Comparison of ENCODE assay signal across 13 cellular contexts in the genomic region with DNA sequence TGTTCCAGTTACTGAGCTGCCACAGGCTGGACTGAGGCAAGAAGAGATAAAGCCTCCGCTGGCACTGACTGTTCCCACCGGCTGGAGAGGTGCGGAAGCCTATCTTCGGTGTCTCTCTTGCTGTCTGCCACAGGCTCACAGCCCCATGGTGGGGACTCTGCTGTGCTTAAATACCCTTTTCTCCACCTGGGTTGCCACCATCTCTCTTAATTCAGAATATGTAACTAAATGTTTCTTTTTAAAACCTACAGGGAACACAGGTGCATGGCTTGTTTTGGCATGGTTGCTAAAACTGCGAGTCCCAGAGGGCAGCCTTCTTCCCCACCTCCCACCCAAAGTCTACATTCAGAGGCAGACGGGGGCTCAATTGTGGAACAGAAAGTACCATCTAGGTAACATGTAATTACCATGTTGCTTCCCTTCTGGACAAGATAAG. TPM values are rescaled to one million over a fixed set of nuclear protein-coding genes. Genes with fewer than 3 reads are reported as not detected.
DNase-seq lines count a peak whose midpoint lies in the region; ATAC-seq and TF ChIP-seq lines count a peak whose summit lies in the region.
"Had no signal": no experiment of that assay in that cellular context is flagged by ENCODE, and none has a peak within 500 bp of the region (broad histone marks: within the 10 kb centered on the region; RNA-seq: fewer than 3 reads in every experiment).

No MANE protein-coding gene starts in this region.

- intact Hi-C loops in Right ventricle myocardium inferior (cut with DNase I) (no loop called here), cardiac septum (cut with DNase I) (no loop called here), thyroid gland (cut with DNase I) (no loop called here)
- intact Hi-C loops in CD4-positive, alpha-beta memory T cell (cut with micrococcal nuclease): no loop called here

- H3K27ac ChIP-seq in GM23338 (ENCODE audit: low read depth): no peak overlapping the region
- peak overlapping the region; percentile 77 for H3K27ac ChIP-seq in thymus (ENCODE audit: low read depth)
- no peak overlapping the region for H3K27ac ChIP-seq in CD4-positive, alpha-beta memory T cell (ENCODE audit: low read depth, low read length)
- no peak overlapping the region for H3K27ac ChIP-seq in thyroid gland
- H3K27ac ChIP-seq: cardiac muscle cell, tibial artery had no signal

- TF ChIP-seq POLR2A in thyroid gland (IDR thresholded peaks at IDR 0.05): no peak

- no peak overlapping the region for H2AFZ ChIP-seq in GM23338

- CTCF ChIA-PET in CD4-positive, alpha-beta memory T cell (lab: Charles Lee; ENCODE audit: partially characterized antibody): no interaction called here

- TF ChIP-seq CTCF in GM23338 (conservative IDR thresholded peaks at IDR 0.05; ENCODE audit: low read depth in 2 of 2): no peak
- TF ChIP-seq CTCF in thyroid gland (IDR thresholded peaks at IDR 0.05): no peak

- no peak overlapping the region for H3K4me2 ChIP-seq in GM23338

- H3K36me3 ChIP-seq in GM23338 (ENCODE audit: insufficient read depth) (no peaks in the 10 kb centered on the region), thymus (ENCODE audit: control insufficient read depth, insufficient read depth) (no peaks in the 10 kb centered on the region), thyroid gland (no peaks in the 10 kb centered on the region)
- H3K36me3 ChIP-seq in CD4-positive, alpha-beta memory T cell (ENCODE audit: insufficient read depth, low read length): no peaks in the 10 kb centered on the region
- H3K36me3 ChIP-seq: cardiac muscle cell, tibial artery had no signal

- peak; percentile 71 for ATAC-seq in Right ventricle myocardium inferior
- peak; percentile 41; the same call in 2 of the 3 replicates for ATAC-seq in GM23338
- ATAC-seq in HG03520 (IDR thresholded peaks at IDR 0.05; ENCODE audit: unreplicated experiment): peak; percentile 51
- ATAC-seq: activated T-cell treated with anti-CD3 and anti-CD28 coated beads, Interleukin-2, amount 50 U/mL, for 72 hours had no signal

- H3K9me3 Mint-ChIP-seq in GM23338: peaks cover 15% of the 10 kb centered on the region; the same call in 2 of the 3 replicates
- peaks cover 0 to 3% (median 0%) of the 10 kb centered on the region in 8 donors for H3K9me3 Mint-ChIP-seq in CD4-positive, alpha-beta memory T cell
- H3K9me3 Mint-ChIP-seq: activated T-cell treated with anti-CD3 and anti-CD28 coated beads, Interleukin-2, amount 50 U/mL, for 72 hours had no signal

- H4K20me1 ChIP-seq in GM23338 (replicated peaks; ENCODE audit: insufficient read depth): no peaks in the 10 kb centered on the region

- H3K27me3 ChIP-seq in GM23338 (ENCODE audit: insufficient read depth): no peaks in the 10 kb centered on the region
- H3K27me3 ChIP-seq in thymus (ENCODE audit: control insufficient read depth, insufficient read depth): no peaks in the 10 kb centered on the region
- no peaks in the 10 kb centered on the region for H3K27me3 ChIP-seq in CD4-positive, alpha-beta memory T cell (ENCODE audit: insufficient read depth, low read length)
- H3K27me3 ChIP-seq in thyroid gland: no peaks in the 10 kb centered on the region
- H3K27me3 ChIP-seq: cardiac muscle cell, tibial artery had no signal

- H3K9me3 ChIP-seq in thymus (ENCODE audit: control insufficient read depth) (no peaks in the 10 kb centered on the region), thyroid gland (no peaks in the 10 kb centered on the region)
- no peaks in the 10 kb centered on the region for H3K9me3 ChIP-seq in CD4-positive, alpha-beta memory T cell (ENCODE audit: control insufficient read depth in 1 of 2, low read length in 2 of 2)
- H3K9me3 ChIP-seq: tibial artery had no signal

- H3K4me3 ChIP-seq in GM23338: no peak overlapping the region
- no peak overlapping the region for H3K4me3 ChIP-seq in thymus (ENCODE audit: low read length)
- no peak overlapping the region for H3K4me3 ChIP-seq in CD4-positive, alpha-beta memory T cell (ENCODE audit: low read length in 2 of 2)
- no peak overlapping the region for H3K4me3 ChIP-seq in thyroid gland (replicated peaks in 1 of 3)
- H3K4me3 ChIP-seq: cardiac muscle cell, tibial artery had no signal

- no peak overlapping the region for H3K27ac Mint-ChIP-seq in GM23338
- no peak overlapping the region for H3K27ac Mint-ChIP-seq in CD4-positive, alpha-beta memory T cell
- H3K27ac Mint-ChIP-seq: activated T-cell treated with anti-CD3 and anti-CD28 coated beads, Interleukin-2, amount 50 U/mL, for 72 hours had no signal

- H3K4me3 Mint-ChIP-seq in GM23338: no peak overlapping the region
- H3K4me3 Mint-ChIP-seq in CD4-positive, alpha-beta memory T cell: no peak overlapping the region
- H3K4me3 Mint-ChIP-seq: activated T-cell treated with anti-CD3 and anti-CD28 coated beads, Interleukin-2, amount 50 U/mL, for 72 hours had no signal

- H3K9me2 ChIP-seq in GM23338 (ENCODE audit: insufficient read depth): no peaks in the 10 kb centered on the region

- H3K4me1 Mint-ChIP-seq in GM23338: peaks cover 6% of the 10 kb centered on the region; the same call in 2 of the 3 replicates
- H3K4me1 Mint-ChIP-seq in CD4-positive, alpha-beta memory T cell: peaks cover 0 to 7% (median 6%) of the 10 kb centered on the region in 4 donors

- whole genome bisulfite sequencing in thymus: 70% methylated on average over 6 of the region's 6 CpGs
- WGBS in thyroid gland, 2 donors: 76 to 83% methylated on average over 6 of the region's 6 CpGs

- H3F3A ChIP-seq in GM23338 (replicated peaks; ENCODE audit: low read depth): no peaks in the 10 kb centered on the region

- H3K27me3 Mint-ChIP-seq in GM23338 (ENCODE audit: insufficient read depth, low read depth, poor library complexity): peaks cover 4% of the 10 kb centered on the region
- H3K27me3 Mint-ChIP-seq in CD4-positive, alpha-beta memory T cell: peaks cover 0 to 2% of the 10 kb centered on the region in 2 donors

- H3K4me1 ChIP-seq in GM23338 (ENCODE audit: insufficient read depth): no peaks in the 10 kb centered on the region
- peaks cover 32% of the 10 kb centered on the region for H3K4me1 ChIP-seq in thymus (ENCODE audit: control insufficient read depth, insufficient read depth, low read length)
- no peaks in the 10 kb centered on the region for H3K4me1 ChIP-seq in CD4-positive, alpha-beta memory T cell (ENCODE audit: insufficient read depth, low read length)
- H3K4me1 ChIP-seq in thyroid gland: no peaks in the 10 kb centered on the region
- H3K4me1 ChIP-seq: tibial artery had no signal

- no peaks in the 10 kb centered on the region for H3K79me2 ChIP-seq in GM23338 (replicated peaks; ENCODE audit: insufficient read depth)

- peaks cover 11% of the 10 kb centered on the region; the same call in 2 of the 3 replicates for H3K36me3 Mint-ChIP-seq in GM23338 (ENCODE audit: low read depth)
- no peaks in the 10 kb centered on the region for H3K36me3 Mint-ChIP-seq in CD4-positive, alpha-beta memory T cell

- DNase-seq in Right ventricle myocardium inferior (ENCODE audit: missing footprints) (no peak), cardiac septum (ENCODE audit: low spot score) (no peak), GM23338 (ENCODE audit: low spot score) (no peak), thyroid gland (no peak)
- no peak for DNase-seq in CD4-positive, alpha-beta memory T cell
- no peak for DNase-seq in stimulated activated CD8-positive, alpha-beta memory T cell treated with anti-CD3 and anti-CD28 coated beads, Interleukin-4, amount 100 ng/mL, for 48 hours
- DNase-seq: activated T-cell treated with anti-CD3 and anti-CD28 coated beads, Interleukin-2, amount 50 U/mL, for 72 hours; NCI-H526 treated with DMSO at 0.1 percent for 48 hours; stimulated activated CD4-positive, alpha-beta T cell treated with anti-CD3 and anti-CD28 coated beads, Interleukin-2, amount 100 ng/mL, for 48 hours; tibial artery had no signal

- POLR2A ChIA-PET in CD4-positive, alpha-beta memory T cell (lab: Charles Lee; ENCODE audit: partially characterized antibody): no interaction called here

TF ChIP-seq in GM23338, 12 proteins besides CTCF, POLR2A, EP300 and RAD21 (continues in another document):
- TF ChIP-seq ZNF331 (CRISPR knock-in tag; IDR thresholded peaks at IDR 0.05; ENCODE audit: low read depth) (no peak), STAT1 (IDR thresholded peaks at IDR 0.05; ENCODE audit: unreplicated experiment) (no peak), CREB1 (CRISPR knock-in tag; IDR thresholded peaks at IDR 0.05; ENCODE audit: low read depth) (no peak)

RNA-seq across cellular contexts. Expression of a gene that starts 8.1 kb away (rescaled TPM):
- 19.0 TPM for total RNA-seq in Right ventricle myocardium inferior
- 13.7 TPM for total RNA-seq in cardiac septum
- total RNA-seq in GM23338 (2014; rRNA removed; shearing (Covaris generic)): 91.3 and 93.6 TPM in 2 replicates
- 41.9 and 50.6 TPM in 2 replicates for polyA plus RNA-seq in GM23338 (2016; fragmentation: Nextera tagmentation; extraction: Ambion mirVana)
- polyA plus RNA-seq in thymus: 71.1 TPM
- total RNA-seq in CD4-positive, alpha-beta memory T cell: 100 to 1,000 TPM; 138 to 150 TPM
- 100 to 1,000 TPM; 106 to 121 TPM for polyA plus RNA-seq in CD4-positive, alpha-beta memory T cell
- total RNA-seq in thyroid gland: 10 to 100 TPM; 33.1 to 46.7 (median 36.8) TPM
